In the genomic region with DNA sequence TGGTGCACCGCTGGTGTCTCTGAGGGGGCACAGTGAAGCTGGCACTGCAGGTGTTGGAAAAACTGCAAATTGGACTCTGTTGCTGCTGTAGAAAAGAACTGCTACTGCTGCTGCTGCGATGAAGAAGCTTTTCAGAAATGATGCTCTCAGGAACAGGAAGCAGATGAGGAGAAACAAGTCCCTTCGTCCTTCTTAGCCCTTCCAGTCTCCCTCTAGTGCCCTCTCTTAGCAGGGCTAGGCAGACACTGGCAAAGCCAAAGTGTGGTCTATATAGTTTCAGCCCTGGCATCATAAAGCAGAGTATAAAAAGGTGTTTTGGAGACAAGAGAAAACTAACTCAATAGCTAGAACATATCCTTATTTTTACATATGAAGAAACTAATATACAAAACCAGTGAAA, we compare ENCODE assay signal across 15 cellular contexts.
DNase-seq lines count a peak whose midpoint lies in the region; ATAC-seq, FAIRE-seq and TF ChIP-seq lines count a peak whose summit lies in the region.
"Had no signal": no experiment of that assay in that cellular context is flagged by ENCODE, and none has a peak within 500 bp of the region (broad histone marks: within the 10 kb centered on the region; RNA-seq: fewer than 3 reads in every experiment).

No MANE protein-coding gene starts in this region.

- peak; percentile 44 to 52; a peak in 1 of 6 replicates for ATAC-seq in A549
- no peak for ATAC-seq in left ventricle myocardium superior
- no peak for ATAC-seq in body of pancreas
- ATAC-seq: Right ventricle myocardium inferior, T-helper 17 cell had no signal

- POLR2A ChIA-PET in A549 (lab: Yijun Ruan, JAX): no interaction called here

- H3K36me3 ChIP-seq in brain microvascular endothelial cell (replicated peaks) (no peaks in the 10 kb centered on the region), body of pancreas (replicated peaks in 1 of 2; ENCODE audit: insufficient read depth in 1 of 2, low read depth in 2 of 2) (no peaks in the 10 kb centered on the region)
- H3K36me3 ChIP-seq: BLaER1 had no signal

- H3K4me1 ChIP-seq in A549 (no peaks in the 10 kb centered on the region), body of pancreas (no peaks in the 10 kb centered on the region)
- H3K4me1 ChIP-seq: BLaER1 had no signal

- intact Hi-C loops in left ventricle myocardium superior (cut with micrococcal nuclease): no loop called here
- intact Hi-C loops in body of pancreas (cut with DNase I): no loop called here

- no peak for FAIRE-seq in A549 (lab: Jason Lieb, UNC)

- no peak for TF ChIP-seq POLR2A in A549 (IDR thresholded peaks at IDR 0.05; ENCODE audit: low read length)
- no peak for TF ChIP-seq POLR2A in body of pancreas (IDR thresholded peaks at IDR 0.05)

- CTCF ChIA-PET in A549 (lab: Yijun Ruan, JAX): interaction anchor here (0.7 to 1.8 kb wide), 2 partner anchors 13 to 577 kb away, joined by 3 to 4 read pairs; no protein-coding TSS in a partner anchor

- DNase-seq in A549 (ENCODE audit: low read depth in 1 of 2, low spot score in 1 of 2): no peak
- peak; percentile 54 for DNase-seq in COR-L47 (lab: John Stamatoyannopoulos, UW)
- peak; percentile 24 for DNase-seq in NAMALWA (ENCODE audit: low spot score)
- no peak for DNase-seq in brain microvascular endothelial cell
- no peak for DNase-seq in left ventricle myocardium superior
- no peak for DNase-seq in caudate nucleus (lab: John Stamatoyannopoulos, UW)
- DNase-seq in body of pancreas: no peak
- DNase-seq: CD8-positive, alpha-beta memory T cell; H7; IMR-90; NCI-H1694 treated with DMSO at 0.1 percent for 48 hours; SK-N-SH; T-helper 17 cell had no signal

- H3K4me3 ChIP-seq in A549 (no peak overlapping the region), brain microvascular endothelial cell (ENCODE audit: low read depth, low read length) (no peak overlapping the region), body of pancreas (no peak overlapping the region)
- H3K4me3 ChIP-seq: BLaER1 had no signal

- H3K9me3 ChIP-seq in A549 (no peaks in the 10 kb centered on the region), body of pancreas (no peaks in the 10 kb centered on the region)
- H3K9me3 ChIP-seq: BLaER1, SK-N-SH had no signal

- H3K27me3 ChIP-seq in brain microvascular endothelial cell (replicated peaks): no peaks in the 10 kb centered on the region
- no peaks in the 10 kb centered on the region for H3K27me3 ChIP-seq in body of pancreas
- H3K27me3 ChIP-seq: BLaER1 had no signal

- no peak overlapping the region for H3K27ac ChIP-seq in A549
- no peak overlapping the region for H3K27ac ChIP-seq in brain microvascular endothelial cell
- H3K27ac ChIP-seq in caudate nucleus (ENCODE audit: low read depth, low read length): no peak overlapping the region
- H3K27ac ChIP-seq in body of pancreas: no peak overlapping the region
- H3K27ac ChIP-seq: BLaER1 had no signal

- H3K4me2 ChIP-seq in A549: no peak overlapping the region
- H3K4me2 ChIP-seq: BLaER1, SK-N-SH had no signal

- no peak for TF ChIP-seq CTCF in A549 (IDR thresholded peaks at IDR 0.05)
- peak; percentile 11 for TF ChIP-seq CTCF in brain microvascular endothelial cell (IDR thresholded peaks at IDR 0.05; ENCODE audit: low read depth, low read length, missing control alignments)
- TF ChIP-seq CTCF in body of pancreas (IDR thresholded peaks at IDR 0.05): no peak

- in situ Hi-C loops in brain microvascular endothelial cell (cut with HindIII; ENCODE audit: low pct_ligation_motif_present, low sequenced_read_pairs): no loop called here

- TF ChIP-seq EP300 in A549 (IDR thresholded peaks at IDR 0.05): no peak

- WGBS in A549 (ENCODE audit: missing lambda C conversion rate): 32% methylated on average over 3 of the region's 3 CpGs
- 64% methylated on average over 3 of the region's 3 CpGs for WGBS in body of pancreas, 2 donors

- no peak for TF ChIP-seq RAD21 in A549 (conservative IDR thresholded peaks at IDR 0.05 in 1 of 2, IDR thresholded peaks at IDR 0.05 in 1 of 2)

TF ChIP-seq in A549, 52 proteins besides CTCF, POLR2A, EP300 and RAD21:
- TF ChIP-seq EHF (CRISPR knock-in tag; IDR thresholded peaks at IDR 0.05) (no peak), CHD2 (IDR thresholded peaks at IDR 0.05; ENCODE audit: low read length, partially characterized antibody) (no peak), JUNB (IDR thresholded peaks at IDR 0.05) (no peak), BHLHE40 (IDR thresholded peaks at IDR 0.05; ENCODE audit: low read depth, low read length) (no peak), ZC3H11A (IDR thresholded peaks at IDR 0.05) (no peak), FOSL2 (IDR thresholded peaks at IDR 0.05) (no peak), FOSL2 (CRISPR knock-in tag; IDR thresholded peaks at IDR 0.05) (no peak), SREBF2 (IDR thresholded peaks at IDR 0.05) (no peak)
- TF ChIP-seq, protein P1, sequence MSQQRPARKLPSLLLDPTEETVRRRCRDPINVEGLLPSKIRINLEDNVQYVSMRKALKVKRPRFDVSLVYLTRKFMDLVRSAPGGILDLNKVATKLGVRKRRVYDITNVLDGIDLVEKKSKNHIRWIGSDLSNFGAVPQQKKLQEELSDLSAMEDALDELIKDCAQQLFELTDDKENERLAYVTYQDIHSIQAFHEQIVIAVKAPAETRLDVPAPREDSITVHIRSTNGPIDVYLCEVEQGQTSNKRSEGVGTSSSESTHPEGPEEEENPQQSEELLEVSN (IDR thresholded peaks at IDR 0.05; ENCODE audit: borderline replicate concordance, low read depth): no peak
TF ChIP-seq in A549: peak in this region for 0.

Comparison
In these comparisons a context has a peak if more than half of its experiments do, and no peak if none do; other contexts are left out.
1. ATAC-seq: peak in A549 (2 of 2); none in left ventricle myocardium superior (single experiment) and body of pancreas (single experiment).
2. DNase-seq: peak in COR-L47 (single experiment) and NAMALWA (single experiment); none in A549 (0 of 2), brain microvascular endothelial cell (single experiment), left ventricle myocardium superior (single experiment), caudate nucleus (0 of 61) and body of pancreas (0 of 4).